Comparison of ENCODE assay signal across 8 cellular contexts in genomic region chr1:183543619-183544204, GRCh38. TPM values are rescaled to one million over a fixed set of nuclear protein-coding genes. Genes with fewer than 3 reads are reported as not detected.
DNase-seq lines count a peak whose midpoint lies in the region; ATAC-seq, FAIRE-seq and TF ChIP-seq lines count a peak whose summit lies in the region.

No MANE protein-coding gene starts in this region.

- ATAC-seq in GM19043 (IDR thresholded peaks at IDR 0.05; ENCODE audit: low read depth, unreplicated experiment) (peak; percentile 72), gastroesophageal sphincter (peak; percentile 72), GM18502 (IDR thresholded peaks at IDR 0.05; ENCODE audit: poor library complexity, unreplicated experiment) (no peak)

- no peaks in the 10 kb centered on the region for H3K27me3 ChIP-seq in gastroesophageal sphincter
- H3K27me3 ChIP-seq in prostate gland (replicated peaks; ENCODE audit: insufficient read depth): no peaks in the 10 kb centered on the region

- H3K36me3 ChIP-seq in gastroesophageal sphincter: peaks cover 3 to 89% of the 10 kb centered on the region in 2 donors
- H3K36me3 ChIP-seq in prostate gland: peaks cover 0 to 6% of the 10 kb centered on the region in 2 donors

- TF ChIP-seq POLR2A in gastroesophageal sphincter (IDR thresholded peaks at IDR 0.05) (no peak), prostate gland (IDR thresholded peaks at IDR 0.05) (no peak)

- no peak for TF ChIP-seq EP300 in gastroesophageal sphincter (IDR thresholded peaks at IDR 0.05)

- H3K4me3 ChIP-seq in gastroesophageal sphincter: no peak overlapping the region
- no peak overlapping the region for H3K4me3 ChIP-seq in prostate gland

- H3K27ac ChIP-seq in gastroesophageal sphincter (peak overlapping the region in 1 of 4 donors; percentile 2), prostate gland (no peak overlapping the region)

- WGBS in gastroesophageal sphincter (ENCODE audit: low coverage in 1 of 2), 2 donors: 33 to 39% methylated on average over 2 of the region's 2 CpGs
- 26% methylated on average over 2 of the region's 2 CpGs for WGBS in prostate gland

- peak; percentile 97 for FAIRE-seq in TTC549 (lab: Jason Lieb, UNC)

- peak; percentile 41 for DNase-seq in COR-L47 (lab: John Stamatoyannopoulos, UW)
- peak; percentile 39 for DNase-seq in NCI-H1048 (lab: John Stamatoyannopoulos, UW)
- DNase-seq in prostate gland (ENCODE audit: low spot score): peak; percentile 24
- no peak for DNase-seq in NCI-H774 (lab: John Stamatoyannopoulos, UW)

- TF ChIP-seq CTCF in gastroesophageal sphincter (IDR thresholded peaks at IDR 0.05) (peak; percentile 48 to 66 (median 60)), prostate gland (IDR thresholded peaks at IDR 0.05) (peak in 3 of 4 experiments; percentile 51 to 60 (median 59))

- intact Hi-C loops in prostate gland (cut with DNase I): no loop called here

- H3K4me1 ChIP-seq in gastroesophageal sphincter (peaks cover 0 to 6% (median 0%) of the 10 kb centered on the region in 3 donors), prostate gland (replicated peaks) (no peaks in the 10 kb centered on the region)

- H3K9me3 ChIP-seq in gastroesophageal sphincter (no peaks in the 10 kb centered on the region), prostate gland (no peaks in the 10 kb centered on the region)

RNA-seq across cellular contexts. Expression of gene NCF2, which starts 46.5 kb away (rescaled TPM):
- total RNA-seq in gastroesophageal sphincter: 10 to 100 TPM in 2 of 4 donors, 1 to 10 TPM in 2; 3.7 to 22.0 (median 13.8) TPM
- total RNA-seq in prostate gland: 1 to 10 TPM; 2.1 to 5.6 TPM
